3 cellular contexts compared by ENCODE assay signal in genomic region chr5:162948677-162949076, GRCh38.
"Had no signal": no experiment of that assay in that cellular context is flagged by ENCODE, and none has a peak within 500 bp of the region (broad histone marks: within the 10 kb centered on the region; RNA-seq: fewer than 3 reads in every experiment).

No MANE protein-coding gene starts in this region.

- H3K4me3 ChIP-seq: GM12878 had no signal

- DNase-seq: GDM1, GF-D8 had no signal
